In the genomic region with DNA sequence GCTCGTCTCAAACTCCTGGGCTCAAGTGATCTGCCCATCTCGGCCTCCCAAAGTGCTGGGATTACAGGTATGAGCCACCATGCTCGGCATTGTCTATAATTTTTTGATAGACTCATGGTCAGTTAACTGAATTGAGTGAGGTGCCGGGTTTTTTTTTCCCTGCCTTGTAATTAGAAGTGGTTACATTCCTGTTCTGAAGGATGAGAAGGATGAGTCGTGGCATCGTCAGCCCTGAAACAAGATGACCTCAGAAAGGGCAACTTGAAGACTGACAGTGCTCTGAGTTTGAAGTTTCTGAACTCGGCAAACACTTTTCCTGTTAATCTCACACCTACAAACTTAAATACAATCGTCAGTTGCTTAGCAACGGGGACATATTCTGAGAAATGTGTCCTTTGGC, we compare ENCODE assay signal across 16 cellular contexts.
A peak's percentile ranks its signal among the peaks of the same experiment; 100 is the strongest.
DNase-seq lines count a peak whose midpoint lies in the region; ATAC-seq and TF ChIP-seq lines count a peak whose summit lies in the region.
"Had no signal": no experiment of that assay in that cellular context is flagged by ENCODE, and none has a peak within 500 bp of the region (broad histone marks: within the 10 kb centered on the region; RNA-seq: fewer than 3 reads in every experiment).

No MANE protein-coding gene starts in this region.

- no peaks in the 10 kb centered on the region for H3K36me3 Mint-ChIP-seq in activated naive CD4-positive, alpha-beta T cell treated with anti-CD3 and anti-CD28 coated beads, Interleukin-2, amount 50 U/mL, for 72 hours

- DNase-seq in DMS53 (lab: John Stamatoyannopoulos, UW) (peak; percentile 49), DMS53 treated with DMSO at 0.1 percent for 48 hours (lab: John Stamatoyannopoulos, UW; ENCODE audit: unreplicated experiment) (no peak), RKO (ENCODE audit: low spot score) (peak; percentile 38), epithelial cell of proximal tubule (ENCODE audit: low read depth) (peak; percentile 52), renal cortical epithelial cell (ENCODE audit: low read depth) (peak; percentile 84), mesenteric fat pad (ENCODE audit: low spot score) (no peak)
- no peak for DNase-seq in activated naive CD4-positive, alpha-beta T cell treated with anti-CD3 and anti-CD28 coated beads, Interleukin-2, amount 50 U/mL, for 72 hours (ENCODE audit: low spot score in 2 of 2)
- DNase-seq: C1 segment of cervical spinal cord, COR-L47, DMS79, GF-D8, HCEC 1CT, NCI-H1417, NCI-H2029, NCI-H510A treated with DMSO at 0.1 percent for 48 hours had no signal

- ATAC-seq in activated naive CD4-positive, alpha-beta T cell treated with anti-CD3 and anti-CD28 coated beads, Interleukin-2, amount 50 U/mL, for 72 hours, result no peak
- ATAC-seq in HG02763 (IDR thresholded peaks at IDR 0.05; ENCODE audit: unreplicated experiment), result no peak

- TF ChIP-seq CTCF in epithelial cell of proximal tubule (conservative IDR thresholded peaks at IDR 0.05; ENCODE audit: low read depth, low read length), result no peak

- no peak overlapping the region for H3K27ac Mint-ChIP-seq in activated naive CD4-positive, alpha-beta T cell treated with anti-CD3 and anti-CD28 coated beads, Interleukin-2, amount 50 U/mL, for 72 hours

- no peak overlapping the region for H3K4me3 ChIP-seq in epithelial cell of proximal tubule (ENCODE audit: low read depth, low read length)

- H3K9me3 Mint-ChIP-seq in activated naive CD4-positive, alpha-beta T cell treated with anti-CD3 and anti-CD28 coated beads, Interleukin-2, amount 50 U/mL, for 72 hours, result no peaks in the 10 kb centered on the region

Comparison
In these comparisons a context has a peak if more than half of its experiments do, and no peak if none do; other contexts are left out.
1. DNase-seq: peak in DMS53 (single experiment), RKO (single experiment), epithelial cell of proximal tubule (single experiment) and renal cortical epithelial cell (single experiment); none in DMS53 treated with DMSO at 0.1 percent for 48 hours (single experiment), mesenteric fat pad (single experiment) and activated naive CD4-positive, alpha-beta T cell treated with anti-CD3 and anti-CD28 coated beads, Interleukin-2, amount 50 U/mL, for 72 hours (0 of 2).